1 cellular context compared by ENCODE assay signal in genomic region chr11:86955674-86956522, GRCh38.
TF ChIP-seq lines count a peak whose summit lies in the region.

No MANE protein-coding gene starts in this region.

TF ChIP-seq in HEK293, 187 proteins besides CTCF, POLR2A, EP300 and RAD21 (continued from another document):
- TF ChIP-seq, protein P1, sequence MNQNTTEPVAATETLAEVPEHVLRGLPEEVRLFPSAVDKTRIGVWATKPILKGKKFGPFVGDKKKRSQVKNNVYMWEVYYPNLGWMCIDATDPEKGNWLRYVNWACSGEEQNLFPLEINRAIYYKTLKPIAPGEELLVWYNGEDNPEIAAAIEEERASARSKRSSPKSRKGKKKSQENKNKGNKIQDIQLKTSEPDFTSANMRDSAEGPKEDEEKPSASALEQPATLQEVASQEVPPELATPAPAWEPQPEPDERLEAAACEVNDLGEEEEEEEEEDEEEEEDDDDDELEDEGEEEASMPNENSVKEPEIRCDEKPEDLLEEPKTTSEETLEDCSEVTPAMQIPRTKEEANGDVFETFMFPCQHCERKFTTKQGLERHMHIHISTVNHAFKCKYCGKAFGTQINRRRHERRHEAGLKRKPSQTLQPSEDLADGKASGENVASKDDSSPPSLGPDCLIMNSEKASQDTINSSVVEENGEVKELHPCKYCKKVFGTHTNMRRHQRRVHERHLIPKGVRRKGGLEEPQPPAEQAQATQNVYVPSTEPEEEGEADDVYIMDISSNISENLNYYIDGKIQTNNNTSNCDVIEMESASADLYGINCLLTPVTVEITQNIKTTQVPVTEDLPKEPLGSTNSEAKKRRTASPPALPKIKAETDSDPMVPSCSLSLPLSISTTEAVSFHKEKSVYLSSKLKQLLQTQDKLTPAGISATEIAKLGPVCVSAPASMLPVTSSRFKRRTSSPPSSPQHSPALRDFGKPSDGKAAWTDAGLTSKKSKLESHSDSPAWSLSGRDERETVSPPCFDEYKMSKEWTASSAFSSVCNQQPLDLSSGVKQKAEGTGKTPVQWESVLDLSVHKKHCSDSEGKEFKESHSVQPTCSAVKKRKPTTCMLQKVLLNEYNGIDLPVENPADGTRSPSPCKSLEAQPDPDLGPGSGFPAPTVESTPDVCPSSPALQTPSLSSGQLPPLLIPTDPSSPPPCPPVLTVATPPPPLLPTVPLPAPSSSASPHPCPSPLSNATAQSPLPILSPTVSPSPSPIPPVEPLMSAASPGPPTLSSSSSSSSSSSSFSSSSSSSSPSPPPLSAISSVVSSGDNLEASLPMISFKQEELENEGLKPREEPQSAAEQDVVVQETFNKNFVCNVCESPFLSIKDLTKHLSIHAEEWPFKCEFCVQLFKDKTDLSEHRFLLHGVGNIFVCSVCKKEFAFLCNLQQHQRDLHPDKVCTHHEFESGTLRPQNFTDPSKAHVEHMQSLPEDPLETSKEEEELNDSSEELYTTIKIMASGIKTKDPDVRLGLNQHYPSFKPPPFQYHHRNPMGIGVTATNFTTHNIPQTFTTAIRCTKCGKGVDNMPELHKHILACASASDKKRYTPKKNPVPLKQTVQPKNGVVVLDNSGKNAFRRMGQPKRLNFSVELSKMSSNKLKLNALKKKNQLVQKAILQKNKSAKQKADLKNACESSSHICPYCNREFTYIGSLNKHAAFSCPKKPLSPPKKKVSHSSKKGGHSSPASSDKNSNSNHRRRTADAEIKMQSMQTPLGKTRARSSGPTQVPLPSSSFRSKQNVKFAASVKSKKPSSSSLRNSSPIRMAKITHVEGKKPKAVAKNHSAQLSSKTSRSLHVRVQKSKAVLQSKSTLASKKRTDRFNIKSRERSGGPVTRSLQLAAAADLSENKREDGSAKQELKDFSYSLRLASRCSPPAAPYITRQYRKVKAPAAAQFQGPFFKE (tag by site-specific recombination; IDR thresholded peaks at IDR 0.05; ENCODE audit: borderline replicate concordance), result no peak
- TF ChIP-seq RBAK (tag by site-specific recombination; IDR thresholded peaks at IDR 0.05), result no peak
- TF ChIP-seq ZFP3 (tag by site-specific recombination; IDR thresholded peaks at IDR 0.05; ENCODE audit: low read depth), result no peak
- TF ChIP-seq ZNF560 (tag by site-specific recombination; IDR thresholded peaks at IDR 0.05; ENCODE audit: borderline replicate concordance), result no peak
TF ChIP-seq in HEK293: peak in this region for 36.
